In the genomic region with DNA sequence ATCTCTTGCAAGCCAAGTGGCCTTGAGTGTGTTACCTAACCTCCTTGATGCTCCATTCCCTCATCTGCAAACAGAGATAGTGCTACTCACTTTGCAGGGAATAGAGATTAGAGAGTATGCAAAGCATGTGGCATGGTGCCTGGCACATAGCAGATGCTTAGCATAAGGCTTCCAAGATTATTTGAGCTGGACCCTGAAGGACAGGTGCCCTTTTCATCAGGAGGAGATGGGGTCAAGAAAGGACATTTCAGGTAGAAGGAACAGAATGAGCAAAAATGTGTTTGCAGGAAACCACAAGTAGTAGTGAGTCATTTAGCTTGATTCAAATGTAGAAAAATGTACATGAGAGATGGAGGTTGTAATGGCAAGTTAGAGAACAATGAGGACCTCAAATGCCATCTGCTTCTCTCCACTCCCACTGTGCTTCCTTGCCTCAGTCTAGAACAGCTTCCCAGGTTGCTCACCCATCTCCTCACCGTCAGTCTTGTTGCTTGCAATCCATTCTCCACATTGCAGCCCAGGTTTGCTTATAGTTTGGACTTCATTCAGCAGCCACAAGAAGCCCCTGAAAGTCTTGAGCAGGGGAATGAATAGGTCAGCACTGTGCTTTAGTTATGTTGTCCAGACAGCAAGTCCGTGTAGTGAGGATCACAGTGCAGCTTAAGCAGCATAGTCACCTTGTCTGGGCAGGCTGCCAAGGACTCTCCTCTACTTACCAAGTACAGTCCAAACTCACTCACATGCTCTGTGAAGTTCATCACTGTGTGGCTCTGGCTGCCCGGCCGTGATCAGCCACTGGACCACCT, we compare ENCODE assay signal across 9 cellular contexts.
A peak's percentile ranks its signal among the peaks of the same experiment; 100 is the strongest.
DNase-seq lines count a peak whose midpoint lies in the region; ATAC-seq, FAIRE-seq and TF ChIP-seq lines count a peak whose summit lies in the region.
"Had no signal": no experiment of that assay in that cellular context is flagged by ENCODE, and none has a peak within 500 bp of the region (broad histone marks: within the 10 kb centered on the region; RNA-seq: fewer than 3 reads in every experiment).

No MANE protein-coding gene starts in this region.

- intact Hi-C loops in CD4-positive, alpha-beta memory T cell (cut with micrococcal nuclease): loop anchor here (1.0 kb wide), 1 partner anchor 13 kb away; no protein-coding TSS in a partner anchor

- peak overlapping the region in 6 of 7 donors; percentile 3 to 76 (median 64) for H3K27ac Mint-ChIP-seq in CD4-positive, alpha-beta memory T cell
- peak overlapping the region; percentile 88 for H3K27ac Mint-ChIP-seq in activated T-cell treated with anti-CD3 and anti-CD28 coated beads, Interleukin-2, amount 50 U/mL, for 24 hours
- no peak overlapping the region for H3K27ac Mint-ChIP-seq in mesothelial cell of epicardium

- no peak for TF ChIP-seq CTCF in mesothelial cell of epicardium (IDR thresholded peaks at IDR 0.05; ENCODE audit: unreplicated experiment)

- POLR2A ChIA-PET in CD4-positive, alpha-beta memory T cell (lab: Charles Lee; ENCODE audit: partially characterized antibody): interaction anchor here (0.5 to 2.5 kb wide), 6 partner anchors 9 to 1027 kb away, joined by 3 to 19 read pairs (median 8); no protein-coding TSS in a partner anchor

- peak; percentile 45 for FAIRE-seq in islet of Langerhans (lab: Jason Lieb, UNC)

- no peaks in the 10 kb centered on the region for H3K27me3 ChIP-seq in CD4-positive, alpha-beta memory T cell (ENCODE audit: insufficient read depth, low read length)
- H3K27me3 ChIP-seq: upper lobe of left lung had no signal

- H3K4me1 ChIP-seq in CD4-positive, alpha-beta memory T cell (ENCODE audit: insufficient read depth, low read length): peaks cover 19% of the 10 kb centered on the region

- peaks cover 17 to 59% (median 27%) of the 10 kb centered on the region in 4 donors for H3K4me1 Mint-ChIP-seq in CD4-positive, alpha-beta memory T cell
- peaks cover 35% of the 10 kb centered on the region for H3K4me1 Mint-ChIP-seq in activated T-cell treated with anti-CD3 and anti-CD28 coated beads, Interleukin-2, amount 50 U/mL, for 24 hours (ENCODE audit: low read depth)
- peaks cover 10% of the 10 kb centered on the region for H3K4me1 Mint-ChIP-seq in mesothelial cell of epicardium

- no peaks in the 10 kb centered on the region for H3K9me3 Mint-ChIP-seq in CD4-positive, alpha-beta memory T cell
- no peaks in the 10 kb centered on the region for H3K9me3 Mint-ChIP-seq in activated T-cell treated with anti-CD3 and anti-CD28 coated beads, Interleukin-2, amount 50 U/mL, for 24 hours
- no peaks in the 10 kb centered on the region for H3K9me3 Mint-ChIP-seq in mesothelial cell of epicardium

- H3K9me3 ChIP-seq in CD4-positive, alpha-beta memory T cell (ENCODE audit: control insufficient read depth in 1 of 2, low read length in 2 of 2): no peaks in the 10 kb centered on the region
- H3K9me3 ChIP-seq: upper lobe of left lung had no signal

- H3K36me3 Mint-ChIP-seq in CD4-positive, alpha-beta memory T cell: no peaks in the 10 kb centered on the region
- no peaks in the 10 kb centered on the region for H3K36me3 Mint-ChIP-seq in activated T-cell treated with anti-CD3 and anti-CD28 coated beads, Interleukin-2, amount 50 U/mL, for 24 hours (ENCODE audit: low read depth)
- no peaks in the 10 kb centered on the region for H3K36me3 Mint-ChIP-seq in mesothelial cell of epicardium

- DNase-seq in CD4-positive, alpha-beta memory T cell: no peak
- DNase-seq in NCI-H1092 (lab: John Stamatoyannopoulos, UW): peak; percentile 10
- peak; percentile 60 for DNase-seq in activated T-cell treated with anti-CD3 and anti-CD28 coated beads, Interleukin-2, amount 50 U/mL, for 24 hours
- no peak for DNase-seq in NCI-H2081 (lab: John Stamatoyannopoulos, UW)
- no peak for DNase-seq in mesothelial cell of epicardium (ENCODE audit: low spot score in 2 of 2, unreplicated experiment in 2 of 2)
- no peak for DNase-seq in AML-193 (lab: John Stamatoyannopoulos, UW)

- ATAC-seq in GM19023 (IDR thresholded peaks at IDR 0.05; ENCODE audit: unreplicated experiment): peak; percentile 62

- no peaks in the 10 kb centered on the region for H3K36me3 ChIP-seq in CD4-positive, alpha-beta memory T cell (ENCODE audit: insufficient read depth, low read length)
- H3K36me3 ChIP-seq: upper lobe of left lung had no signal

- H3K4me3 Mint-ChIP-seq in CD4-positive, alpha-beta memory T cell: peak overlapping the region in 5 of 8 donors; percentile 17 to 67 (median 30)
- peak overlapping the region; percentile 30 for H3K4me3 Mint-ChIP-seq in activated T-cell treated with anti-CD3 and anti-CD28 coated beads, Interleukin-2, amount 50 U/mL, for 24 hours
- no peak overlapping the region for H3K4me3 Mint-ChIP-seq in mesothelial cell of epicardium

- CTCF ChIA-PET in CD4-positive, alpha-beta memory T cell (lab: Charles Lee; ENCODE audit: partially characterized antibody): interaction anchor here (0.8 to 5.7 kb wide), 9 partner anchors 9 to 786 kb away, joined by 3 to 53 read pairs (median 4); a partner anchor contains a TSS

- no peak overlapping the region for H3K4me3 ChIP-seq in CD4-positive, alpha-beta memory T cell (ENCODE audit: low read length in 2 of 2)
- H3K4me3 ChIP-seq: upper lobe of left lung had no signal

- H3K27ac ChIP-seq in CD4-positive, alpha-beta memory T cell (ENCODE audit: low read depth, low read length): no peak overlapping the region
- H3K27ac ChIP-seq: upper lobe of left lung had no signal

- no peaks in the 10 kb centered on the region for H3K27me3 Mint-ChIP-seq in CD4-positive, alpha-beta memory T cell
- peaks cover 8% of the 10 kb centered on the region for H3K27me3 Mint-ChIP-seq in activated T-cell treated with anti-CD3 and anti-CD28 coated beads, Interleukin-2, amount 50 U/mL, for 24 hours
- peaks cover 7% of the 10 kb centered on the region for H3K27me3 Mint-ChIP-seq in mesothelial cell of epicardium (ENCODE audit: low read depth)

Comparison
In these comparisons a context has a peak if more than half of its experiments do, and no peak if none do; other contexts are left out.
1. DNase-seq: peak in NCI-H1092 (single experiment) and activated T-cell treated with anti-CD3 and anti-CD28 coated beads, Interleukin-2, amount 50 U/mL, for 24 hours (single experiment); none in CD4-positive, alpha-beta memory T cell (0 of 5), NCI-H2081 (0 of 2), mesothelial cell of epicardium (0 of 2) and AML-193 (0 of 2).